1 cellular context compared by ENCODE assay signal in the genomic region with DNA sequence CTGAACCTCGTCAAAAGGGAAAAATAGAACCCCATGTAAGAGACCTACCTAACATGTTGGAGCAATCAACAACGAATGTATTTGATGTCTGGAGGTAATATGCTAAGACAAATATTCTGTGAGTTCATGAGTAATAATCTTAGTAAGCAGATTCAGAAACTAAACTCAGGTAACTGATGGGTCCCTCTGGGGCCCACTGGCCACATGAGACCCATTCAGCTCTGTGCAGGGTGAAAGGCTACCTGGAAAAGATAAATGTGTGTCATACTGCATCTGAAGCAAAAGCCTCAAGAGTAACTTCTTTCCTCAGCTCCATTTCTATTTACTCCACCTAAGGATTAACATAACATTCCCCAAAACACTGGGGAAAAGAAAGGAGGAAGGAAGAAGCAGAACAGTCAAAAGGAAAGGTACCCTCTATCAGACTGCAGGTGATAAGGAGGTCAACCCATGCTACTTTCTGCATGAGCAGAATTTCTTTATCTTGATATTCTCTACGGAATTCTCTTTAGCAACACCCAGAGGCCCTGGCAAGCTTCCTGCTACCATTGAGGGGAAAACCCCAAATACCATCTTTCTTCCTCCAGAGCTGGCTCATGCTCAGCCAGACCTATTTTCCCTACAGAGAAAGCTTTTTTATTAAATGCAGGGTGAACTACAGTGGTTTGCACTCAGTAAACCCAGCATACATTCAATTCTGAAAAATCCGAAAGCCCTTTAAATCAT.
TF ChIP-seq lines count a peak whose summit lies in the region.

No MANE protein-coding gene starts in this region.

TF ChIP-seq in H1, 55 proteins besides CTCF, POLR2A, EP300 and RAD21:
- TF ChIP-seq CHD2 (IDR thresholded peaks at IDR 0.05; ENCODE audit: low read length) = no peak
- TF ChIP-seq CHD1 (IDR thresholded peaks at IDR 0.05; ENCODE audit: low read depth, low read length) = no peak
- TF ChIP-seq CREB1 (IDR thresholded peaks at IDR 0.05) = no peak
- TF ChIP-seq CTBP2 (IDR thresholded peaks at IDR 0.05; ENCODE audit: borderline replicate concordance, insufficient read depth, insufficient read length, low read length) = no peak
- no peak for TF ChIP-seq TCF12 (IDR thresholded peaks at IDR 0.05; ENCODE audit: low read depth, low read length)
- no peak for TF ChIP-seq TAF7 (optimal IDR thresholded peaks at IDR 0.05; ENCODE audit: borderline replicate concordance, low read depth, low read length)
- no peak for TF ChIP-seq POLR2AphosphoS5 (IDR thresholded peaks at IDR 0.05; ENCODE audit: low read depth, low read length)
- TF ChIP-seq SUZ12 (IDR thresholded peaks at IDR 0.05; ENCODE audit: low read length) = no peak
- TF ChIP-seq RXRA (IDR thresholded peaks at IDR 0.05; ENCODE audit: insufficient read depth, low read depth, low read length) = no peak
- no peak for TF ChIP-seq BACH1 (IDR thresholded peaks at IDR 0.05; ENCODE audit: low read length)
- no peak for TF ChIP-seq E2F6 (IDR thresholded peaks at IDR 0.05)
- no peak for TF ChIP-seq GTF2F1 (IDR thresholded peaks at IDR 0.05; ENCODE audit: borderline replicate concordance, low read depth, low read length)
- TF ChIP-seq SRF (IDR thresholded peaks at IDR 0.05; ENCODE audit: low read depth, low read length) = no peak
- TF ChIP-seq BCL11A (IDR thresholded peaks at IDR 0.05; ENCODE audit: low read depth in 2 of 2, low read length in 2 of 2) = no peak
